Comparison of ENCODE assay signal across 19 cellular contexts in genomic region chr17:37574427-37574826, GRCh38.
"Had no signal": no experiment of that assay in that cellular context is flagged by ENCODE, and none has a peak within 500 bp of the region (broad histone marks: within the 10 kb centered on the region; RNA-seq: fewer than 3 reads in every experiment).

No MANE protein-coding gene starts in this region.

- H3K27me3 ChIP-seq: foreskin keratinocyte, pancreas had no signal

- H3K4me1 ChIP-seq: foreskin keratinocyte, left ventricle myocardium inferior, lower lobe of right lung, pancreas had no signal

- H3K27me3 Mint-ChIP-seq: memory B cell, progenitor cell of endocrine pancreas had no signal

- DNase-seq: dermis blood vessel endothelial cell; endodermal cell; erythroblast; foreskin keratinocyte; kidney; left cardiac atrium; left ventricle myocardium inferior; lower lobe of right lung; occipital lobe; pancreas; right cardiac atrium; small intestine; stimulated activated CD4-positive, alpha-beta T cell treated with anti-CD3 and anti-CD28 coated beads, Interleukin-12 subunit alpha, Interleukin-12 subunit beta, amount 100 ng/mL, for 4 hours; stimulated activated naive CD4-positive, alpha-beta T cell treated with Interleukin-2 at 50 U/mL for 16 hours; trophoblast cell had no signal

- H3K4me3 Mint-ChIP-seq: endodermal cell, memory B cell, mesothelial cell of epicardium, nephron had no signal

- H3K27ac ChIP-seq: foreskin keratinocyte, left ventricle myocardium inferior, lower lobe of right lung, pancreas had no signal

- ATAC-seq: foreskin keratinocyte, left cardiac atrium, lower lobe of right lung, pancreas, right cardiac atrium had no signal

- H3K27ac Mint-ChIP-seq: endodermal cell, mesothelial cell of epicardium, nephron, progenitor cell of endocrine pancreas had no signal

- H3K4me1 Mint-ChIP-seq: endodermal cell, mesothelial cell of epicardium, nephron had no signal

- H3K9me3 ChIP-seq: lower lobe of right lung, pancreas had no signal

- H3K4me3 ChIP-seq: left ventricle myocardium inferior, lower lobe of right lung, pancreas had no signal
